ENCODE assay signal across 14 cellular contexts in the genomic region with DNA sequence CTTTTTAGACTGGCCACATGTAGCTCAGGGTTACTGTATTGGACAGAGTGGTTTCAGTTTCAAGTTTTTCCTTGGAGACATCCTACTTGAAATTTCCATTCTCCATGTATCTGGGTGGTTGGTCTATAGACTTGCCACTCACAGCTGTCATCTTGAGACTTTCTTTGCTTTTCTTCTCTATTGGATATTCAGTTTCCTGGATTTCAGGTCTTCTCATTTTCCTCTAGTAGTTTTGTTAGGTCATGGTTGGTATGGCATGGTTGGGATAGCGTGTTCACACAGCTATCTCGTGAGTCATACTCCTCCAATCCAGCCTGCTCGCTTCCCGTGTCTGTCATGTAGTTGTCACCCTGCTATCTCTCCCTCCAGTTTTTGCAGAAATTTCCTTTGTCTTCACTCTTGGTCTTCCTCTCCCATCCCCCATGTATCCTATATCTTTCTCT. TPM values are rescaled to one million over a fixed set of nuclear protein-coding genes. Genes with fewer than 3 reads are reported as not detected.
DNase-seq lines count a peak whose midpoint lies in the region; ATAC-seq, FAIRE-seq and TF ChIP-seq lines count a peak whose summit lies in the region.
"Had no signal": no experiment of that assay in that cellular context is flagged by ENCODE, and none has a peak within 500 bp of the region (broad histone marks: within the 10 kb centered on the region; RNA-seq: fewer than 3 reads in every experiment).

No MANE protein-coding gene starts in this region.

- H3K36me3 Mint-ChIP-seq in activated CD4-positive, alpha-beta T cell treated with anti-CD3 and anti-CD28 coated beads for 36 hours (ENCODE audit: low read depth) = peaks cover 57% of the 10 kb centered on the region

- H3K9me3 ChIP-seq in trophoblast cell (ENCODE audit: insufficient read depth, low read depth, low read length) = no peaks in the 10 kb centered on the region
- H3K9me3 ChIP-seq: thoracic aorta had no signal

- no peak overlapping the region for H3K14ac ChIP-seq in trophoblast cell (ENCODE audit: low read length)

- H3K23ac ChIP-seq in trophoblast cell (ENCODE audit: low read length) = no peak overlapping the region

- CTCF ChIA-PET in activated CD4-positive, alpha-beta T cell treated with anti-CD3 and anti-CD28 coated beads for 36 hours (lab: Charles Lee) = interaction anchor here (0.9 to 1.2 kb wide), 4 partner anchors 12 to 41 kb away, joined by 3 to 5 read pairs (median 3); no protein-coding TSS in a partner anchor

- no peak overlapping the region for H4K8ac ChIP-seq in trophoblast cell (ENCODE audit: low read depth, low read length)

- H3K9ac ChIP-seq in trophoblast cell (ENCODE audit: low read length) = no peak overlapping the region

- H2AFZ ChIP-seq in trophoblast cell (ENCODE audit: insufficient read depth, low read length, poor library complexity) = no peak overlapping the region

- H2BK12ac ChIP-seq in trophoblast cell (ENCODE audit: low read length) = no peak overlapping the region

- intact Hi-C loops in activated CD4-positive, alpha-beta T cell treated with anti-CD3 and anti-CD28 coated beads for 36 hours (cut with DNase I, micrococcal nuclease) = no loop called here

- H3K4me2 ChIP-seq in trophoblast cell (ENCODE audit: low read length) = no peak overlapping the region

- no peak overlapping the region for H3K18ac ChIP-seq in trophoblast cell (ENCODE audit: low read length)

- H4K91ac ChIP-seq in trophoblast cell (ENCODE audit: low read depth, low read length) = no peak overlapping the region

- peaks cover 5 to 13% of the 10 kb centered on the region in 2 experiments for H3K36me3 ChIP-seq in trophoblast cell (ENCODE audit: control insufficient read depth in 1 of 2, insufficient read depth in 2 of 2, low read length in 2 of 2)
- H3K36me3 ChIP-seq: thoracic aorta had no signal

- no peaks in the 10 kb centered on the region for H3K27me3 Mint-ChIP-seq in activated CD4-positive, alpha-beta T cell treated with anti-CD3 and anti-CD28 coated beads for 36 hours

- H3K27ac ChIP-seq in trophoblast cell (ENCODE audit: low read depth, low read length) = no peak overlapping the region
- H3K27ac ChIP-seq: cardiac muscle cell, heart right ventricle, thoracic aorta had no signal

- no peak overlapping the region for H3K4me3 ChIP-seq in trophoblast cell (ENCODE audit: low read depth, low read length)
- H3K4me3 ChIP-seq: cardiac muscle cell, heart right ventricle, thoracic aorta had no signal

- H3K9me3 Mint-ChIP-seq in activated CD4-positive, alpha-beta T cell treated with anti-CD3 and anti-CD28 coated beads for 36 hours (ENCODE audit: low read depth) = no peaks in the 10 kb centered on the region
- H3K9me3 Mint-ChIP-seq: nephron had no signal

- H3K79me2 ChIP-seq in trophoblast cell (ENCODE audit: control insufficient read depth, insufficient read depth, low read length, poor library complexity) = peaks cover 2% of the 10 kb centered on the region

- H4K12ac ChIP-seq in trophoblast cell (ENCODE audit: low read depth, low read length) = no peak overlapping the region

- no peak for FAIRE-seq in GM12891 (lab: Jason Lieb, UNC)

- ATAC-seq in activated CD4-positive, alpha-beta T cell treated with anti-CD3 and anti-CD28 coated beads for 36 hours = no peak
- ATAC-seq: activated CD8-positive, alpha-beta T cell treated with anti-CD3 and anti-CD28 coated beads, Interleukin-2, amount 10 ng/mL, durations not matched to agents 7 days and 5 days had no signal

- WGBS in trophoblast cell (ENCODE audit: extremely low coverage, insufficient coverage, insufficient read length) = no CpG with 5 or more reads among the region's 4 CpGs

- peaks cover 14 to 21% of the 10 kb centered on the region in 2 experiments for H3K4me1 ChIP-seq in trophoblast cell (ENCODE audit: control insufficient read depth in 1 of 2, insufficient read depth in 2 of 2, low read length in 2 of 2)

- no peak for TF ChIP-seq POLR2A in GM12891 (IDR thresholded peaks at IDR 0.05; ENCODE audit: low read depth, low read length)

- peaks cover 7% of the 10 kb centered on the region for H3K79me1 ChIP-seq in trophoblast cell (ENCODE audit: low read length)

- POLR2A ChIA-PET in activated CD4-positive, alpha-beta T cell treated with anti-CD3 and anti-CD28 coated beads for 36 hours (lab: Charles Lee) = no interaction called here

- H2BK5ac ChIP-seq in trophoblast cell (ENCODE audit: low read depth, low read length, poor library complexity) = no peak overlapping the region

- H3K4ac ChIP-seq in trophoblast cell (ENCODE audit: low read depth, low read length) = no peak overlapping the region

- H3K4me1 Mint-ChIP-seq in activated CD4-positive, alpha-beta T cell treated with anti-CD3 and anti-CD28 coated beads for 36 hours = peaks cover 69% of the 10 kb centered on the region

- no peak overlapping the region for H2BK120ac ChIP-seq in trophoblast cell (ENCODE audit: insufficient read depth, low read length, poor library complexity)

- no peak overlapping the region for H3K4me3 Mint-ChIP-seq in activated CD4-positive, alpha-beta T cell treated with anti-CD3 and anti-CD28 coated beads for 36 hours
- H3K4me3 Mint-ChIP-seq: activated CD8-positive, alpha-beta T cell treated with anti-CD3 and anti-CD28 coated beads, Interleukin-2, amount 10 ng/mL, durations not matched to agents 7 days and 5 days; nephron had no signal

- H2AK5ac ChIP-seq in trophoblast cell (ENCODE audit: low read length) = no peak overlapping the region

- no peak for DNase-seq in activated CD4-positive, alpha-beta T cell treated with anti-CD3 and anti-CD28 coated beads for 36 hours
- DNase-seq in activated CD4-positive, alpha-beta T cell treated with anti-CD3 and anti-CD28 coated beads for 4 hours = no peak
- DNase-seq in OCI-M2 (lab: John Stamatoyannopoulos, UW; ENCODE audit: unreplicated experiment) (peak; percentile 23), dedifferentiated amniotic fluid mesenchymal stem cell (ENCODE audit: extremely low spot score) (peak; percentile 33), trophoblast cell (peak; percentile 61 to 74), GM12891 (ENCODE audit: insufficient read length, low spot score) (no peak), T-helper 2 cell (no peak), NCI-H1436 (lab: John Stamatoyannopoulos, UW) (no peak)
- DNase-seq: activated CD8-positive, alpha-beta T cell treated with anti-CD3 and anti-CD28 coated beads, Interleukin-2, amount 10 ng/mL, durations not matched to agents 7 days and 5 days; heart right ventricle; NCI-H1092 had no signal

- H3K27me3 ChIP-seq in trophoblast cell (ENCODE audit: insufficient read depth, low read length) = no peaks in the 10 kb centered on the region
- H3K27me3 ChIP-seq: cardiac muscle cell, heart right ventricle had no signal

- peak overlapping the region; percentile 11 for H3K27ac Mint-ChIP-seq in activated CD4-positive, alpha-beta T cell treated with anti-CD3 and anti-CD28 coated beads for 36 hours
- H3K27ac Mint-ChIP-seq: activated CD8-positive, alpha-beta T cell treated with anti-CD3 and anti-CD28 coated beads, Interleukin-2, amount 10 ng/mL, durations not matched to agents 7 days and 5 days; nephron had no signal

TF ChIP-seq in GM12891, 5 proteins besides CTCF, POLR2A, EP300 and RAD21:
- no peak for TF ChIP-seq POLR2AphosphoS5 (IDR thresholded peaks at IDR 0.05; ENCODE audit: low read depth, low read length)
- TF ChIP-seq POU2F2 (IDR thresholded peaks at IDR 0.05; ENCODE audit: low read depth, low read length) = no peak
- TF ChIP-seq TAF1 (IDR thresholded peaks at IDR 0.05; ENCODE audit: low read depth, low read length) = no peak
- no peak for TF ChIP-seq SPI1 (IDR thresholded peaks at IDR 0.05; ENCODE audit: low read depth, low read length)
- TF ChIP-seq PAX5 (IDR thresholded peaks at IDR 0.05; ENCODE audit: insufficient read depth, low read length, severe bottlenecking) = no peak
TF ChIP-seq in GM12891: peak in this region for 0.

RNA-seq across cellular contexts. Expression of gene PTPN1, which starts 48.3 kb away (rescaled TPM):
- total RNA-seq in activated CD4-positive, alpha-beta T cell treated with anti-CD3 and anti-CD28 coated beads for 36 hours = 10 to 100 TPM; 79.0 to 92.8 TPM
- polyA plus RNA-seq in trophoblast cell (2013) = 27.0 and 27.9 TPM in 2 replicates
- 34.6 TPM for polyA plus RNA-seq in GM12891 (2012; ENCODE audit: low read depth, missing spikeins)

Comparison
In these comparisons a context has a peak if more than half of its experiments do, and no peak if none do; other contexts are left out.
1. DNase-seq: peak in OCI-M2 (single experiment), dedifferentiated amniotic fluid mesenchymal stem cell (single experiment) and trophoblast cell (2 of 2); none in activated CD4-positive, alpha-beta T cell treated with anti-CD3 and anti-CD28 coated beads for 36 hours (single experiment), activated CD4-positive, alpha-beta T cell treated with anti-CD3 and anti-CD28 coated beads for 4 hours (0 of 2), GM12891 (single experiment), T-helper 2 cell (0 of 5) and NCI-H1436 (single experiment).